Comparison of ENCODE assay signal across 30 cellular contexts in the genomic region with DNA sequence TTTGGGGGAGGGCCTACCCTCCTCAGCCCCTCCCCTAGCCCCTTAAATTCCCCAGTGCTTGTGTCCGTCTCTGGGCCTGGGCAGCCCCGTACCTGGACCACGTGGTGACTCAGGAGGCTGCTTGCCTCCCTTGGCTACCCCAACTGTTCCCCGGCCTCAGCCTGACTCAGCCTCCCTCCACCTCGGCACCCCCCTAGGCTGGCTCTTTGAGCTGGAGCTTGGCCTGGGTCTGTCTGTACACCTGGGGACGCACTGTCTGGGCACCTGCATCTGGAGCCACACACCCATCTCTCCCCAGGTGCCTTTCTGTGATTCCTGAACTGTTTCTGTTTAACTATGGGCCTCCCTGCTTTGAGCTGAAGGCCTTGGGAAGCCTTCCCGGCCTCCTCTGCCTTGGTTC. TPM values are rescaled to one million over a fixed set of nuclear protein-coding genes. Genes with fewer than 3 reads are reported as not detected.
"Had no signal": no experiment of that assay in that cellular context is flagged by ENCODE, and none has a peak within 500 bp of the region (broad histone marks: within the 10 kb centered on the region; RNA-seq: fewer than 3 reads in every experiment).

No MANE protein-coding gene starts in this region.

- ATAC-seq: foreskin keratinocyte; heart right ventricle; left colon; left ventricle myocardium superior; lower lobe of right lung; natural killer cell; psoas muscle; right cardiac atrium; stimulated activated naive B cell treated with anti-CD40 and anti-IgM and Interleukin-4, amounts not matched to agents 10 μg/mL and 1 μg/mL and 100 μg/mL, for 72 hours had no signal

- H3K27me3 ChIP-seq: foreskin keratinocyte had no signal

- H3K27ac ChIP-seq: epithelial cell of prostate, esophagus muscularis mucosa, foreskin keratinocyte, heart right ventricle, lower lobe of right lung, neutrophil, psoas muscle, skin epidermis, spleen, transverse colon had no signal

- H3K9me3 ChIP-seq: esophagus muscularis mucosa, heart right ventricle, lower lobe of right lung, neutrophil, psoas muscle, spleen, transverse colon had no signal

- DNase-seq: caudate nucleus; cerebellar nuclear complex; cortex of kidney; foreskin keratinocyte; glutamatergic neuron; heart right ventricle; hippocampal formation; kidney glomerular epithelial cell; left colon; left ventricle myocardium superior; lower lobe of right lung; natural killer cell; psoas muscle; right cardiac atrium; spleen; stimulated activated CD4-positive, alpha-beta T cell treated with anti-CD3 and anti-CD28 coated beads, Interleukin-4, amount 100 ng/mL, for 4 hours; stimulated activated naive B cell treated with anti-CD40 and anti-IgM and Interleukin-4, amounts not matched to agents 10 μg/mL and 1 μg/mL and 100 μg/mL, for 72 hours; transverse colon had no signal

- H3K36me3 ChIP-seq: esophagus muscularis mucosa, heart right ventricle, lower lobe of right lung, neutrophil, spleen, transverse colon had no signal

- FAIRE-seq: islet of Langerhans had no signal

- H3K4me1 ChIP-seq: esophagus muscularis mucosa, foreskin keratinocyte, lower lobe of right lung, psoas muscle, spleen, transverse colon had no signal

- H3K4me3 ChIP-seq: esophagus muscularis mucosa, heart right ventricle, lower lobe of right lung, psoas muscle, skin epidermis, spleen, transverse colon had no signal

RNA-seq across cellular contexts. Expression of a gene that starts 1.8 kb away (rescaled TPM):
- total RNA-seq: dermis microvascular lymphatic vessel endothelial cell, fibroblast of lung, foreskin keratinocyte, osteocyte, psoas muscle, renal cortical epithelial cell, ureter had no signal
- polyA plus RNA-seq: fibroblast of lung, neural cell, right cardiac atrium had no signal

RNA-seq across cellular contexts. Expression of a gene that starts 19.6 kb away (rescaled TPM):
- total RNA-seq: dermis microvascular lymphatic vessel endothelial cell, esophagus muscularis mucosa, fibroblast of lung, left ventricle myocardium superior, mononuclear cell, natural killer cell, osteocyte, psoas muscle, renal cortical epithelial cell, right cardiac atrium, spleen, ureter had no signal
- polyA plus RNA-seq: fibroblast of lung, neural cell had no signal

RNA-seq across cellular contexts. Expression of a gene that starts 40.2 kb away (rescaled TPM):
- total RNA-seq: fibroblast of lung, foreskin keratinocyte, osteocyte, renal cortical epithelial cell had no signal
- polyA plus RNA-seq: fibroblast of lung, foreskin keratinocyte, neural cell had no signal

RNA-seq across cellular contexts. Expression of a gene that starts 49.7 kb away (rescaled TPM):
- total RNA-seq: dermis microvascular lymphatic vessel endothelial cell, esophagus muscularis mucosa, fibroblast of lung, foreskin keratinocyte, heart right ventricle, left ventricle myocardium superior, mononuclear cell, natural killer cell, osteocyte, psoas muscle, renal cortical epithelial cell, right cardiac atrium, spleen, ureter had no signal
- polyA plus RNA-seq: fibroblast of lung, heart right ventricle, neural cell, psoas muscle, right cardiac atrium had no signal
